Comparison of ENCODE assay signal across 8 cellular contexts in the genomic region with DNA sequence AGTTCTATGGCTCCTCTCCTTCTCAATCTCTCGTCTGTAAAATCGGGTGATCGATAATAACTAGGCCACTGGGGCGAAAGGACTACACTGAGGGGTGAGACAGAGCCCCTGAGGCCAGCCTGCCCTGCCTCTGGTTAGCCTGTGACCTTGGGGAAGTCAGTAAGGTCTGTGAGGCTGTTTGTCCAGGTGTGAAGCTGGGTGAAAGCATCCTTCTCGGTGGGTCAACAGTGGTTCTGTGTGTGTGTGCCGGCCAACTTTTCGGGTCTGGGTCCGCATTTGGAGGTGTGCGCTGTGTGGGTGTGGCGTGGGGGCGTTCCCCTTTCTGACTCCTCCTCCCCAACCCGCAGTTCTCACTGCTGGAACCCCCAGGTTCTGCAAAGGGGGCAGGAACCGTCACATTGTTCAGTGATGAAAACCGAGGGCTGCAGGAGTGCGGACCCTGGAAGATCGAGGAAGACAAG. TPM values are rescaled to one million over a fixed set of nuclear protein-coding genes. Genes with fewer than 3 reads are reported as not detected.
DNase-seq lines count a peak whose midpoint lies in the region; ATAC-seq, FAIRE-seq and TF ChIP-seq lines count a peak whose summit lies in the region.

No MANE protein-coding gene starts in this region.

- FAIRE-seq in small intestine (lab: Jason Lieb, UNC): no peak

- 63 to 68% methylated on average over 16 of the region's 16 CpGs for WGBS in heart right ventricle, 2 donors
- 12 to 39% (median 19%) methylated on average over 16 of the region's 16 CpGs for WGBS in small intestine, 3 donors

- intact Hi-C loops in heart right ventricle (cut with DNase I): loop anchor here in 5 of 10 donors (1.0 to 10.0 kb wide), 3 partner anchors 95 to 127 kb away; a partner anchor contains a TSS

- no peaks in the 10 kb centered on the region; the same call in 1 of the 2 replicates for H3K9me3 ChIP-seq in AG04450 (ENCODE audit: control insufficient read depth, insufficient read depth, low read length)
- no peaks in the 10 kb centered on the region for H3K9me3 ChIP-seq in heart right ventricle
- no peaks in the 10 kb centered on the region for H3K9me3 ChIP-seq in small intestine (ENCODE audit: control insufficient read depth, low read depth)

- H3K27me3 ChIP-seq in AG04450 (ENCODE audit: control insufficient read depth, insufficient read depth, low read length) (peaks cover 3% of the 10 kb centered on the region), heart right ventricle (no peaks in the 10 kb centered on the region), small intestine (ENCODE audit: control insufficient read depth in 2 of 2, insufficient read depth in 2 of 2, low read length in 2 of 2) (no peaks in the 10 kb centered on the region)

- DNase-seq in AG04450 (ENCODE audit: low read depth, low spot score) (no peak), LNCaP clone FGC (ENCODE audit: low read depth) (no peak), activated T-helper 1 cell treated with Interleukin-2 at 50 U/mL for 16 hours (ENCODE audit: low read depth) (peak; percentile 39), heart right ventricle (peak in 1 of 2 donors; percentile 34), small intestine (peak; percentile 58), RKO (ENCODE audit: low spot score) (no peak), NCI-H1092 (lab: John Stamatoyannopoulos, UW) (no peak)

- no peaks in the 10 kb centered on the region for H3K36me3 ChIP-seq in heart right ventricle
- H3K36me3 ChIP-seq in small intestine (ENCODE audit: control insufficient read depth in 2 of 2, insufficient read depth in 2 of 2, low read length in 2 of 2): no peaks in the 10 kb centered on the region

- peaks cover 0 to 58% (median 37%) of the 10 kb centered on the region in 9 donors for H3K4me1 ChIP-seq in heart right ventricle
- peaks cover 3 to 7% of the 10 kb centered on the region in 2 donors for H3K4me1 ChIP-seq in small intestine (ENCODE audit: control insufficient read depth in 2 of 2, insufficient read depth in 1 of 2, low read depth in 1 of 2, low read length in 1 of 2)

- no peak for TF ChIP-seq POLR2A in GM18505 (IDR thresholded peaks at IDR 0.05; ENCODE audit: borderline replicate concordance, extremely low read depth, insufficient read depth, insufficient read length)

- H3K27ac ChIP-seq in AG04450 (ENCODE audit: low read depth, low read length) (no peak overlapping the region), heart right ventricle (peak overlapping the region; percentile 73 to 94 (median 82)), small intestine (ENCODE audit: low read depth in 1 of 2, low read length in 1 of 2) (peak overlapping the region; percentile 91 to 99)

- H3K4me3 ChIP-seq in AG04450 (ENCODE audit: low read depth, low read length): peak overlapping the region; percentile 61
- peak overlapping the region; percentile 78 for H3K4me3 ChIP-seq in LNCaP clone FGC (ENCODE audit: low read depth, low read length)
- peak overlapping the region in 9 of 10 donors; percentile 55 to 85 (median 72) for H3K4me3 ChIP-seq in heart right ventricle
- H3K4me3 ChIP-seq in small intestine (ENCODE audit: low read depth in 1 of 2, low read length in 2 of 2): peak overlapping the region; percentile 58 to 90

- ATAC-seq in heart right ventricle (no peak), GM18505 (IDR thresholded peaks at IDR 0.05; ENCODE audit: unreplicated experiment) (no peak)

- no peak for TF ChIP-seq CTCF in AG04450 (IDR thresholded peaks at IDR 0.05; ENCODE audit: low read depth, low read length)
- no peak for TF ChIP-seq CTCF in LNCaP clone FGC (IDR thresholded peaks at IDR 0.05; ENCODE audit: control insufficient read depth, extremely low read depth, insufficient read depth)
- no peak for TF ChIP-seq CTCF in heart right ventricle (IDR thresholded peaks at IDR 0.05)

- CTCF ChIA-PET in AG04450 (lab: Charles Lee): interaction anchor here (0.9 to 2.5 kb wide), 4 partner anchors 28 to 181 kb away, joined by 4 to 11 read pairs (median 6); a partner anchor contains a TSS

- POLR2A ChIA-PET in AG04450 (lab: Yijun Ruan, JAX): interaction anchor here (0.7 kb wide), 1 partner anchor 78 kb away, joined by 7 read pairs; no protein-coding TSS in a partner anchor

RNA-seq across cellular contexts. Expression of a gene that starts 5.0 kb away (rescaled TPM):
- polyA plus RNA-seq in AG04450 (2011; rRNA removed): 4.0 and 4.5 TPM in 2 replicates
- polyA minus RNA-seq in AG04450 (2011; rRNA and poly(A)+ RNA removed): 4.6 and 5.8 TPM in 2 replicates
- 10 to 100 TPM; 18.1 to 31.1 (median 21.5) TPM for total RNA-seq in heart right ventricle
- polyA plus RNA-seq in heart right ventricle: 10 to 100 TPM in 1 of 2 donors, 1 to 10 TPM in 1; 7.9 to 21.9 TPM
- 10 to 100 TPM; 13.5 to 27.0 (median 14.5) TPM for polyA plus RNA-seq in small intestine

RNA-seq across cellular contexts. Expression of a gene that starts 7.0 kb away (rescaled TPM):
- polyA plus RNA-seq in AG04450 (2011; rRNA removed): not detected in 2 replicates
- polyA minus RNA-seq in AG04450 (2011; rRNA and poly(A)+ RNA removed): not detected in 2 replicates
- total RNA-seq in heart right ventricle: under 1 TPM in 2 of 10 donors, not detected in 8; 0.19 to 0.22 TPM
- under 1 TPM in 1 of 2 donors, not detected in 1; 0.03 TPM for polyA plus RNA-seq in heart right ventricle
- polyA plus RNA-seq in small intestine: 100 to 1,000 TPM in 2 of 3 donors, 10 to 100 TPM in 1; 50.1 to 545 (median 411) TPM

Comparison
In these comparisons a context has a peak if more than half of its experiments do, and no peak if none do; other contexts are left out.
1. DNase-seq: peak in activated T-helper 1 cell treated with Interleukin-2 at 50 U/mL for 16 hours (single experiment) and small intestine (single experiment); none in AG04450 (single experiment), LNCaP clone FGC (single experiment), RKO (single experiment) and NCI-H1092 (single experiment).
2. RNA of a gene that starts 7.0 kb away (polyA plus RNA-seq): 50.1 to 545 TPM in small intestine; 0.03 TPM in heart right ventricle and not detected in AG04450; every median in the first group is over 10 times any median in the second.
3. Peak in every context shown above with its lines, with median percentiles within 50 percentile points of each other: H3K4me3 ChIP-seq.